ENCODE assay signal across 7 cellular contexts in the genomic region with DNA sequence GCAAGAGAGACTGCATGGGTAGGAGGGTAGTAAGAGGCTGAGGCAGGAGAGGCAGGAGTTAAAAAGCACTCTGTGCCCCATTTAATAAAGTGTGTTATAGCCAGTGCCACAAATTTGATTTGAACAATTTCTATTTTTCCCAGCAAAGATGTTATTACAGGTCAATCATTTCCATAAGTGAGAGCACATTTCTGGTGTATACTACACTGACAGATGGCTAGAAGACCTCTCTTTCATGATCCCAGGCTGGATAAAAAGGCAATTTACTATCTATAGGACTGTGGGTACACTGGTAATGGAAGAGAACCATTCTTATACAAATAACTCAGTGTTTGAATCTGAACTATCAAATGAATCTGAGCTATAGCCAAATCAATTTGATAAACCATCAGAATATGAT.
"Had no signal": no experiment of that assay in that cellular context is flagged by ENCODE, and none has a peak within 500 bp of the region (broad histone marks: within the 10 kb centered on the region; RNA-seq: fewer than 3 reads in every experiment).

No MANE protein-coding gene starts in this region.

- H3K4me1 Mint-ChIP-seq: IgD-negative memory B cell had no signal

- H3K27me3 Mint-ChIP-seq: IgD-negative memory B cell had no signal

- H3K27ac Mint-ChIP-seq: HFFc6, IgD-negative memory B cell had no signal

- H3K4me3 Mint-ChIP-seq: HFFc6, IgD-negative memory B cell had no signal

- ATAC-seq: HCT116, HepG2 had no signal

- H3K36me3 Mint-ChIP-seq: IgD-negative memory B cell had no signal

- DNase-seq: GM23248, GOT3, H7, HFFc6 had no signal
